23 cellular contexts compared by ENCODE assay signal in genomic region chr11:116164843-116165242, GRCh38.
DNase-seq lines count a peak whose midpoint lies in the region; ATAC-seq, FAIRE-seq and TF ChIP-seq lines count a peak whose summit lies in the region.
"Had no signal": no experiment of that assay in that cellular context is flagged by ENCODE, and none has a peak within 500 bp of the region (broad histone marks: within the 10 kb centered on the region; RNA-seq: fewer than 3 reads in every experiment).

No MANE protein-coding gene starts in this region.

- no peaks in the 10 kb centered on the region for H3K9me3 Mint-ChIP-seq in endodermal cell
- H3K9me3 Mint-ChIP-seq: CD8-positive, alpha-beta T cell had no signal

- H3K9me3 ChIP-seq in endodermal cell (ENCODE audit: control insufficient read depth, low read length), result no peaks in the 10 kb centered on the region
- H3K9me3 ChIP-seq: BLaER1 treated with 17β-estradiol and CSF1 and Interleukin-3, amounts not matched to agents 10 nM and 100 nM; SK-N-SH had no signal

- intact Hi-C loops in left ventricle myocardium superior (cut with micrococcal nuclease), result no loop called here

- H3K9ac ChIP-seq in endodermal cell (ENCODE audit: extremely low read depth, low read length, poor library complexity, severe bottlenecking), result no peak overlapping the region
- H3K9ac ChIP-seq: BLaER1 treated with 17β-estradiol and CSF1 and Interleukin-3, amounts not matched to agents 10 nM and 100 nM; SK-N-SH had no signal

- no peaks in the 10 kb centered on the region for H3K36me3 Mint-ChIP-seq in endodermal cell (ENCODE audit: low read depth)
- H3K36me3 Mint-ChIP-seq: CD8-positive, alpha-beta T cell had no signal

- no peak for ATAC-seq in left ventricle myocardium superior
- no peak for ATAC-seq in HG03432 (IDR thresholded peaks at IDR 0.05; ENCODE audit: unreplicated experiment)
- ATAC-seq: CD8-positive, alpha-beta T cell; K562 had no signal

- H3K4me1 ChIP-seq in endodermal cell (ENCODE audit: control insufficient read depth, insufficient read depth, low read length), result peaks cover 16% of the 10 kb centered on the region

- peaks cover 30% of the 10 kb centered on the region for H3K4me1 Mint-ChIP-seq in endodermal cell

- H3K36me3 ChIP-seq in endodermal cell (ENCODE audit: control insufficient read depth, insufficient read depth, low read length), result no peaks in the 10 kb centered on the region
- H3K36me3 ChIP-seq: BLaER1 treated with 17β-estradiol and CSF1 and Interleukin-3, amounts not matched to agents 10 nM and 100 nM had no signal

- DNase-seq in DMS53 (lab: John Stamatoyannopoulos, UW) (peak; percentile 93), HT1080 (ENCODE audit: low read depth) (peak; percentile 17), endodermal cell (peak; percentile 20), urothelium cell line (ENCODE audit: low spot score) (peak; percentile 45), left ventricle myocardium superior (no peak), GM19240 (ENCODE audit: insufficient read length, low spot score) (no peak)
- DNase-seq: Calu3; CD8-positive, alpha-beta T cell; DMS153; EL; GF-D8; MM.1S; NCI-H1092; NCI-H1436 treated with DMSO at 0.1 percent for 48 hours; NCI-H2029 treated with DMSO at 0.1 percent for 48 hours; NCI-H2171; NCI-H526; SIG-M5; SK-N-SH had no signal

- peaks cover 64% of the 10 kb centered on the region for H3K27me3 ChIP-seq in endodermal cell (ENCODE audit: control insufficient read depth, insufficient read depth, low read length, poor library complexity, severe bottlenecking)
- H3K27me3 ChIP-seq: BLaER1 treated with 17β-estradiol and CSF1 and Interleukin-3, amounts not matched to agents 10 nM and 100 nM had no signal

- H3K27ac ChIP-seq in endodermal cell (ENCODE audit: low read depth, low read length), result no peak overlapping the region
- H3K27ac ChIP-seq: BLaER1 treated with 17β-estradiol and CSF1 and Interleukin-3, amounts not matched to agents 10 nM and 100 nM had no signal

- peaks cover 64% of the 10 kb centered on the region for H3K27me3 Mint-ChIP-seq in endodermal cell (ENCODE audit: insufficient read depth)

- no peak for FAIRE-seq in urothelium cell line (lab: Jason Lieb, UNC)
- FAIRE-seq: H54, K562 had no signal

- no peak for TF ChIP-seq CTCF in endodermal cell (conservative IDR thresholded peaks at IDR 0.05)

- H3K27ac Mint-ChIP-seq in endodermal cell, result no peak overlapping the region
- H3K27ac Mint-ChIP-seq: CD8-positive, alpha-beta T cell had no signal

- 80 to 100% methylated on average over 1 to 5 of the region's 5 CpGs for WGBS in endodermal cell (ENCODE audit: insufficient coverage in 1 of 2, insufficient read length in 1 of 2), 2 experiments

- H3K4me3 Mint-ChIP-seq in endodermal cell, result no peak overlapping the region
- H3K4me3 Mint-ChIP-seq: CD8-positive, alpha-beta T cell had no signal

- no peak overlapping the region for H3K4me3 ChIP-seq in endodermal cell (ENCODE audit: low read length)
- H3K4me3 ChIP-seq: BLaER1 treated with 17β-estradiol and CSF1 and Interleukin-3, amounts not matched to agents 10 nM and 100 nM; K562 had no signal

Comparison
In these comparisons a context has a peak if more than half of its experiments do, and no peak if none do; other contexts are left out.
1. DNase-seq: peak in DMS53 (single experiment), HT1080 (single experiment), endodermal cell (single experiment) and urothelium cell line (single experiment); none in left ventricle myocardium superior (single experiment) and GM19240 (single experiment).